Comparison of ENCODE assay signal across 10 cellular contexts in genomic region chr16:52861614-52862022, GRCh38.
DNase-seq lines count a peak whose midpoint lies in the region; ATAC-seq and TF ChIP-seq lines count a peak whose summit lies in the region.
"Had no signal": no experiment of that assay in that cellular context is flagged by ENCODE, and none has a peak within 500 bp of the region (broad histone marks: within the 10 kb centered on the region; RNA-seq: fewer than 3 reads in every experiment).

No MANE protein-coding gene starts in this region.

- H3K9me3 ChIP-seq in spleen: no peaks in the 10 kb centered on the region
- H3K9me3 ChIP-seq: BLaER1 had no signal

- in situ Hi-C loops in ACHN (cut with HindIII; ENCODE audit: low pct_ligation_motif_present, low pct_unique_long_range_greater_than_20kb, low sequenced_read_pairs): no loop called here

- no peak for TF ChIP-seq POLR2A in spleen (IDR thresholded peaks at IDR 0.05)

- no peaks in the 10 kb centered on the region for H3K36me3 ChIP-seq in spleen
- H3K36me3 ChIP-seq: BLaER1 had no signal

- no peaks in the 10 kb centered on the region for H3K4me1 ChIP-seq in spleen
- H3K4me1 ChIP-seq: BLaER1 had no signal

- WGBS in spleen, 5 donors: 47 to 56% (median 51%) methylated on average over 7 of the region's 7 CpGs

- no peak overlapping the region for H3K27ac ChIP-seq in spleen
- H3K27ac ChIP-seq: BLaER1 had no signal

- H3K27me3 ChIP-seq in spleen (replicated peaks in 1 of 7): no peaks in the 10 kb centered on the region
- H3K27me3 ChIP-seq: BLaER1 had no signal

- intact Hi-C loops in spleen (cut with DNase I; ENCODE audit: low total_unique reads): loop anchor here (5.0 kb wide), 1 partner anchor 674 kb away; no protein-coding TSS in a partner anchor

- ATAC-seq in HG02759 (IDR thresholded peaks at IDR 0.05; ENCODE audit: unreplicated experiment): no peak
- ATAC-seq: activated naive CD4-positive, alpha-beta T cell treated with anti-CD3 and anti-CD28 coated beads, Interleukin-2, amount 50 U/mL, for 72 hours had no signal

- no peak overlapping the region for H3K4me3 ChIP-seq in spleen
- H3K4me3 ChIP-seq: BLaER1 had no signal

- peak in 3 of 11 experiments; percentile 9 to 17 (median 17) for TF ChIP-seq CTCF in spleen (IDR thresholded peaks at IDR 0.05 in 8 of 11, conservative IDR thresholded peaks at IDR 0.05 in 3 of 11)

- peak; percentile 38 for DNase-seq in ACHN
- DNase-seq in NCI-H1092 treated with DMSO at 0.1 percent for 48 hours (lab: John Stamatoyannopoulos, UW): peak; percentile 86
- DNase-seq in SHP77 treated with DMSO at 0.1 percent for 48 hours (lab: John Stamatoyannopoulos, UW): peak; percentile 53
- peak; percentile 29 for DNase-seq in kidney glomerular epithelial cell (lab: John Stamatoyannopoulos, UW)
- no peak for DNase-seq in activated CD4-positive, CD25-positive, alpha-beta regulatory T cell (lab: John Stamatoyannopoulos, UW)
- no peak for DNase-seq in spleen
- DNase-seq in stimulated activated naive CD4-positive, alpha-beta T cell treated with Interleukin-2 at 50 U/mL for 16 hours (lab: John Stamatoyannopoulos, UW): no peak

Comparison
In these comparisons a context has a peak if more than half of its experiments do, and no peak if none do; other contexts are left out.
1. DNase-seq: peak in ACHN (single experiment), NCI-H1092 treated with DMSO at 0.1 percent for 48 hours (single experiment), SHP77 treated with DMSO at 0.1 percent for 48 hours (single experiment) and kidney glomerular epithelial cell (single experiment); none in activated CD4-positive, CD25-positive, alpha-beta regulatory T cell (0 of 4), spleen (single experiment) and stimulated activated naive CD4-positive, alpha-beta T cell treated with Interleukin-2 at 50 U/mL for 16 hours (single experiment).